9 cellular contexts compared by ENCODE assay signal in the genomic region with DNA sequence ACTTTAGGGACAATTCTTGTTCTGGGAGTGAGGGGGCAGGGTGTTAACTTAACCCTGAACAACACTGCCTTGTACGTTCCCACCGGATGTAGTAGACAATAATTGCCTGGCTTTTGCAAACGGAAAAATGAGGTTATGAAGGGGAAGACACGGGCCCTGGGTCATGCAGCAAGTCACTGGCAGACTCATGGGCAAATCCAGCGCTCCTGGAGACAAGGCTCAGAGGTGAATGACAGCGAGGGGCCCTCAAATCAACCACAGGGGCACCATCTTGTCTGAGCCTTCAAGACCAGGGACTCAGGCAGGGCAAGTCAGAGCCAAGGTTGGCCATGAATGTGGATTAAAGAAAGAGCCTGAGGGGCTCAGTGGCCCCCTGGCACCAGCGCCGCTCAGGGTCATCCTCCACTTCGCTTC. TPM values are rescaled to one million over a fixed set of nuclear protein-coding genes. Genes with fewer than 3 reads are reported as not detected.
DNase-seq lines count a peak whose midpoint lies in the region; TF ChIP-seq lines count a peak whose summit lies in the region.
"Had no signal": no experiment of that assay in that cellular context is flagged by ENCODE, and none has a peak within 500 bp of the region (broad histone marks: within the 10 kb centered on the region; RNA-seq: fewer than 3 reads in every experiment).

No MANE protein-coding gene starts in this region.

- H3K27ac ChIP-seq in mesodermal cell (ENCODE audit: low read depth, low read length, severe bottlenecking) (peak overlapping the region; percentile 96), vagina (peak overlapping the region; percentile 90)

- H3K27me3 Mint-ChIP-seq in activated naive CD4-positive, alpha-beta T cell treated with anti-CD3 and anti-CD28 coated beads, Interleukin-2, amount 50 U/mL, for 24 hours, result no peaks in the 10 kb centered on the region

- peaks cover 20% of the 10 kb centered on the region for H3K36me3 ChIP-seq in mesodermal cell (ENCODE audit: control insufficient read depth, insufficient read depth, low read length)
- H3K36me3 ChIP-seq in vagina, result no peaks in the 10 kb centered on the region

- H3K4me3 ChIP-seq in mesodermal cell (ENCODE audit: extremely low read depth, insufficient read depth, low read length, poor library complexity, severe bottlenecking), result peak overlapping the region; percentile 88
- H3K4me3 ChIP-seq in vagina, result peak overlapping the region in 1 of 2 donors; percentile 81

- H3K4me3 Mint-ChIP-seq in activated naive CD4-positive, alpha-beta T cell treated with anti-CD3 and anti-CD28 coated beads, Interleukin-2, amount 50 U/mL, for 24 hours, result peak overlapping the region; percentile 98

- no peak for TF ChIP-seq POLR2A in vagina (IDR thresholded peaks at IDR 0.05)

- TF ChIP-seq CTCF in vagina (IDR thresholded peaks at IDR 0.05), result no peak

- H3K9me3 Mint-ChIP-seq in activated naive CD4-positive, alpha-beta T cell treated with anti-CD3 and anti-CD28 coated beads, Interleukin-2, amount 50 U/mL, for 24 hours, result no peaks in the 10 kb centered on the region

- peaks cover 60% of the 10 kb centered on the region for H3K4me1 Mint-ChIP-seq in activated naive CD4-positive, alpha-beta T cell treated with anti-CD3 and anti-CD28 coated beads, Interleukin-2, amount 50 U/mL, for 24 hours

- H3K27me3 ChIP-seq in vagina, result no peaks in the 10 kb centered on the region

- WGBS in mesodermal cell (ENCODE audit: insufficient coverage in 2 of 2), 2 experiments, result 78 to 79% methylated on average over 9 of the region's 9 CpGs

- peaks cover 13% of the 10 kb centered on the region for H3K36me3 Mint-ChIP-seq in activated naive CD4-positive, alpha-beta T cell treated with anti-CD3 and anti-CD28 coated beads, Interleukin-2, amount 50 U/mL, for 24 hours

- H3K4me1 ChIP-seq in mesodermal cell (ENCODE audit: control insufficient read depth, insufficient read depth, low read length, poor library complexity, severe bottlenecking) (peaks cover 37% of the 10 kb centered on the region), vagina (peaks cover 68% of the 10 kb centered on the region)

- H3K27ac Mint-ChIP-seq in activated naive CD4-positive, alpha-beta T cell treated with anti-CD3 and anti-CD28 coated beads, Interleukin-2, amount 50 U/mL, for 24 hours, result peak overlapping the region; percentile 93

- DNase-seq in stimulated activated CD4-positive, alpha-beta T cell treated with anti-CD3 and anti-CD28 coated beads, Interleukin-1b, Interleukin-23, amount 100 ng/mL, for 48 hours, result peak; percentile 68
- no peak for DNase-seq in stimulated activated CD4-positive, alpha-beta T cell treated with anti-CD3 and anti-CD28 coated beads, Interleukin-12 subunit alpha, Interleukin-12 subunit beta, amount 100 ng/mL, for 4 hours
- DNase-seq in vagina (ENCODE audit: extremely low spot score in 2 of 2) (no peak), NCI-H1105 treated with DMSO at 0.1 percent for 48 hours (lab: John Stamatoyannopoulos, UW) (no peak), A172 (ENCODE audit: low spot score) (no peak), NCI-H774 (lab: John Stamatoyannopoulos, UW) (no peak)

- intact Hi-C loops in vagina (cut with DNase I), result loop anchor here (5.0 to 10.0 kb wide), 2 partner anchors 65 to 112 kb away; no protein-coding TSS in a partner anchor

- H3K9me3 ChIP-seq in mesodermal cell (ENCODE audit: control insufficient read depth, low read length) (no peaks in the 10 kb centered on the region), vagina (no peaks in the 10 kb centered on the region)

RNA-seq across cellular contexts. Expression of a gene that starts 2.8 kb away (rescaled TPM):
- polyA plus RNA-seq in mesodermal cell (2013, experiment 1 of 2), result 52.2 TPM
- 45.1 TPM for polyA plus RNA-seq in mesodermal cell (2013, experiment 2 of 2)
- total RNA-seq in vagina, result 19.6 TPM
- 17.8 and 21.4 TPM in 2 replicates for total RNA-seq in A172 (2014; rRNA removed; shearing (Covaris generic))

RNA-seq across cellular contexts. Expression of a gene that starts 49.4 kb away (rescaled TPM):
- polyA plus RNA-seq in mesodermal cell (2013, experiment 1 of 2), result not detected
- not detected for polyA plus RNA-seq in mesodermal cell (2013, experiment 2 of 2)
- total RNA-seq in vagina, result not detected
- not detected in 2 replicates for total RNA-seq in A172 (2014; rRNA removed; shearing (Covaris generic))
- total RNA-seq: mucosa of gallbladder had no signal
